19 cellular contexts compared by ENCODE assay signal in the genomic region with DNA sequence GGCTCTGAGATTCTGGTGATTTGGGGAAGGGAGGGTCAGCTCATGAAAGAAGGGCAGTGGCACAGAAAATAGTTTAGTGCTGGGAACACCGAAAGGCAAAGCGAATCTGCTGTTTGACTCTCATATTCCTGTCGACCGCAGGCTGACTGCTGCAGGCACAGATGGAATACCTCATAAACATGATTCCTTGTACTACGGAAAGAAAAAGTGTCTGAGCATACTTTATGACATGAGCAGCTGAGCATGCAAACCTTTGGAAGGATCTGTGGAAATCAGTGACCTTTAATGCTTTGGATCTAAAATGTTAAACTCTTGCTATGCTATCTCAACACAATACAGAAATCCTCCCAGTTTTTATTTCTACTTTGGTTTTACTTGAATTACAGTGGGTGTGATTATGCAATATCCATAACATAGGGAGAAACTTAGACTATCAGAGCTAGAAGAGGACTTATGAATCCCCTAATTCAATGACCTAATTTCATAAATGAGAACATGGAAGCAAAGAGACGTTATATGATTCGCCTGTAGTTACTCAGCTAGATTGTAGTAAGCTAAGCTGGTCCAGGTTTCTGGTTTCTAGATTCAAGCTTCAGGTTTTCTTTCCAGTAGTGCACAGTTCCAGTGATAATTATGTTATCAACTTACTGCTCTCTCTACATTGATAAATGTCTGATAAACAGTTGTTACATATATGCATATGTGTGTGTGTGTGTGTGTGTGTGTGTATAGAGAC.
DNase-seq lines count a peak whose midpoint lies in the region; ATAC-seq and TF ChIP-seq lines count a peak whose summit lies in the region.
"Had no signal": no experiment of that assay in that cellular context is flagged by ENCODE, and none has a peak within 500 bp of the region (broad histone marks: within the 10 kb centered on the region; RNA-seq: fewer than 3 reads in every experiment).

No MANE protein-coding gene starts in this region.

- H3K27me3 ChIP-seq in psoas muscle (ENCODE audit: insufficient read depth in 3 of 3, low read length in 2 of 3) (no peaks in the 10 kb centered on the region), stomach (no peaks in the 10 kb centered on the region)
- H3K27me3 ChIP-seq: Peyer's patch had no signal

- no peak for TF ChIP-seq CTCF in fibroblast of the aortic adventitia (IDR thresholded peaks at IDR 0.05; ENCODE audit: insufficient read depth, low read length)
- no peak for TF ChIP-seq CTCF in psoas muscle (IDR thresholded peaks at IDR 0.05)
- TF ChIP-seq CTCF in stomach (IDR thresholded peaks at IDR 0.05), result no peak

- H3K4me3 ChIP-seq in fibroblast of the aortic adventitia (ENCODE audit: low read depth, low read length), result no peak overlapping the region
- H3K4me3 ChIP-seq in psoas muscle, result peak overlapping the region; percentile 51
- no peak overlapping the region for H3K4me3 ChIP-seq in stomach
- H3K4me3 ChIP-seq: GM12878, Peyer's patch had no signal

- peaks cover 17% of the 10 kb centered on the region for H3K4me1 ChIP-seq in psoas muscle
- H3K4me1 ChIP-seq in stomach, result no peaks in the 10 kb centered on the region
- H3K4me1 ChIP-seq: Peyer's patch had no signal

- H3K27ac ChIP-seq in psoas muscle (peak overlapping the region; percentile 53), stomach (no peak overlapping the region)
- H3K27ac ChIP-seq: Peyer's patch had no signal

- H3K36me3 ChIP-seq in psoas muscle (ENCODE audit: insufficient read depth in 1 of 2, low read depth in 1 of 2), result no peaks in the 10 kb centered on the region
- H3K36me3 ChIP-seq in stomach, result no peaks in the 10 kb centered on the region
- H3K36me3 ChIP-seq: Peyer's patch had no signal

- 24 to 31% (median 30%) methylated on average over 7 of the region's 7 CpGs for WGBS in psoas muscle, 3 donors
- WGBS in stomach, 5 donors, result 67 to 84% (median 80%) methylated on average over 7 of the region's 7 CpGs

- no peaks in the 10 kb centered on the region for H3K9me3 ChIP-seq in psoas muscle
- no peaks in the 10 kb centered on the region for H3K9me3 ChIP-seq in stomach
- H3K9me3 ChIP-seq: Peyer's patch had no signal

- ATAC-seq in psoas muscle, result peak in 3 of 4 donors; percentile 53 to 78 (median 62)
- no peak for ATAC-seq in GM21526 (IDR thresholded peaks at IDR 0.05; ENCODE audit: low FRiP score, unreplicated experiment)
- ATAC-seq: GM12878, HCT116 had no signal

- TF ChIP-seq EP300 in stomach (IDR thresholded peaks at IDR 0.05), result no peak

- intact Hi-C loops in psoas muscle (cut with DNase I), result no loop called here
- intact Hi-C loops in stomach (cut with DNase I; ENCODE audit: low total_unique reads), result no loop called here

- TF ChIP-seq POLR2A in stomach (IDR thresholded peaks at IDR 0.05), result no peak

- peak; percentile 5 for DNase-seq in AG08396 (ENCODE audit: low spot score)
- peak; percentile 27 for DNase-seq in LHCN-M2 (ENCODE audit: low read depth)
- peak; percentile 6 for DNase-seq in fibroblast of the aortic adventitia (ENCODE audit: low read depth)
- DNase-seq in psoas muscle, result no peak
- DNase-seq in stomach, result no peak
- DNase-seq in T-helper 1 cell, result no peak
- DNase-seq in SW480 (ENCODE audit: low spot score), result no peak
- DNase-seq: AML-193; CD4-positive, CD25-positive, alpha-beta regulatory T cell; DMS53; NCI-H1092; NCI-H187; NCI-H2171 treated with DMSO at 0.1 percent for 48 hours; NCI-H510A treated with DMSO at 0.1 percent for 48 hours; Peyer's patch; SHP77 had no signal

Comparison
In these comparisons a context has a peak if more than half of its experiments do, and no peak if none do; other contexts are left out.
1. DNase-seq: peak in AG08396 (single experiment), LHCN-M2 (single experiment) and fibroblast of the aortic adventitia (single experiment); none in psoas muscle (0 of 2), stomach (single experiment), T-helper 1 cell (0 of 5) and SW480 (single experiment).